In genomic region chr2:11028407-11028916, GRCh38 we compare ENCODE assay signal across 24 cellular contexts.
A peak's percentile ranks its signal among the peaks of the same experiment; 100 is the strongest.
DNase-seq lines count a peak whose midpoint lies in the region; ATAC-seq and TF ChIP-seq lines count a peak whose summit lies in the region.
"Had no signal": no experiment of that assay in that cellular context is flagged by ENCODE, and none has a peak within 500 bp of the region (broad histone marks: within the 10 kb centered on the region; RNA-seq: fewer than 3 reads in every experiment).

No MANE protein-coding gene starts in this region.

- WGBS in heart left ventricle, 4 donors, result 85 to 89% (median 87%) methylated on average over 5 of the region's 5 CpGs

- peaks cover 8% of the 10 kb centered on the region for H3K9me3 ChIP-seq in left ventricle myocardium inferior (replicated peaks)
- H3K9me3 ChIP-seq in heart left ventricle, result peaks cover 0 to 11% (median 6%) of the 10 kb centered on the region in 12 donors
- H3K9me3 ChIP-seq in MM.1S (replicated peaks; ENCODE audit: insufficient read depth, low read length), result no peaks in the 10 kb centered on the region
- no peaks in the 10 kb centered on the region for H3K9me3 ChIP-seq in gastrocnemius medialis
- H3K9me3 ChIP-seq: adrenal gland, neutrophil had no signal

- H3K27ac ChIP-seq in left ventricle myocardium inferior (replicated peaks), result no peak overlapping the region
- no peak overlapping the region for H3K27ac ChIP-seq in heart left ventricle
- no peak overlapping the region for H3K27ac ChIP-seq in MM.1S (ENCODE audit: low read length)
- H3K27ac ChIP-seq in gastrocnemius medialis, result no peak overlapping the region
- H3K27ac ChIP-seq: adrenal gland, neutrophil, SK-N-MC, suprapubic skin had no signal

- TF ChIP-seq POLR2A in heart left ventricle (IDR thresholded peaks at IDR 0.05) (no peak), gastrocnemius medialis (IDR thresholded peaks at IDR 0.05) (no peak)

- H3K4me2 ChIP-seq in MM.1S (ENCODE audit: low read depth, low read length), result no peak overlapping the region
- H3K4me2 ChIP-seq: smooth muscle cell had no signal

- H3K4me3 ChIP-seq in left ventricle myocardium inferior (no peak overlapping the region), heart left ventricle (no peak overlapping the region), MM.1S (ENCODE audit: low read length) (no peak overlapping the region), gastrocnemius medialis (no peak overlapping the region)
- H3K4me3 ChIP-seq: adrenal gland, SK-N-MC, smooth muscle cell, suprapubic skin had no signal

- H3K4me1 ChIP-seq in left ventricle myocardium inferior, result no peaks in the 10 kb centered on the region
- H3K4me1 ChIP-seq in heart left ventricle, result no peaks in the 10 kb centered on the region
- H3K4me1 ChIP-seq in MM.1S (ENCODE audit: low read length), result no peaks in the 10 kb centered on the region
- H3K4me1 ChIP-seq in gastrocnemius medialis, result no peaks in the 10 kb centered on the region
- H3K4me1 ChIP-seq: adrenal gland, suprapubic skin had no signal

- H3K79me2 ChIP-seq in MM.1S (ENCODE audit: low read length), result no peaks in the 10 kb centered on the region

- H2AFZ ChIP-seq in MM.1S (ENCODE audit: low read length), result no peak overlapping the region

- no peaks in the 10 kb centered on the region for H4K20me1 ChIP-seq in MM.1S (ENCODE audit: insufficient read depth, low read length)

- no peak overlapping the region for H3K9ac ChIP-seq in MM.1S (ENCODE audit: low read length)

- H3F3A ChIP-seq in MM.1S (ENCODE audit: insufficient read depth, low read length), result no peaks in the 10 kb centered on the region

- ATAC-seq in heart left ventricle (no peak), gastrocnemius medialis (no peak)
- ATAC-seq: left cardiac atrium; stimulated activated effector memory CD8-positive, alpha-beta T cell treated with anti-CD3 and anti-CD28 coated beads, Interleukin-12 subunit alpha, Interleukin-12 subunit beta, amount 100 ng/mL, for 72 hours had no signal

- no peak for DNase-seq in left ventricle myocardium inferior
- no peak for DNase-seq in heart left ventricle
- no peak for DNase-seq in MM.1S
- DNase-seq in ecto neural progenitor cell (ENCODE audit: low spot score), result peak; percentile 28
- DNase-seq in gastrocnemius medialis, result no peak
- no peak for DNase-seq in NAMALWA (ENCODE audit: low spot score)
- no peak for DNase-seq in NCI-H1092 treated with DMSO at 0.1 percent for 48 hours (lab: John Stamatoyannopoulos, UW)
- no peak for DNase-seq in SIG-M5 (lab: John Stamatoyannopoulos, UW)
- DNase-seq: activated CD4-positive, alpha-beta T cell treated with anti-CD3 and anti-CD28 coated beads, Interleukin-2, amount 10 ng/mL, durations not matched to agents 7 days and 5 days; activated naive CD4-positive, alpha-beta T cell; activated T-cell treated with anti-CD3 and anti-CD28 coated beads, Interleukin-2, amount 50 U/mL, for 48 hours; adrenal gland; COR-L47; effector memory CD4-positive, alpha-beta T cell; GOT3; IMR-90; left cardiac atrium; NCI-H1436; stimulated activated CD4-positive, alpha-beta T cell treated with anti-CD3 and anti-CD28 coated beads, Interleukin-2, amount 100 ng/mL, for 48 hours had no signal

- H3K9me2 ChIP-seq in MM.1S (replicated peaks; ENCODE audit: insufficient read depth, low read length), result no peaks in the 10 kb centered on the region

- no peaks in the 10 kb centered on the region for H3K36me3 ChIP-seq in left ventricle myocardium inferior
- no peaks in the 10 kb centered on the region for H3K36me3 ChIP-seq in heart left ventricle
- H3K36me3 ChIP-seq in MM.1S (replicated peaks; ENCODE audit: insufficient read depth, low read length), result no peaks in the 10 kb centered on the region
- H3K36me3 ChIP-seq in gastrocnemius medialis, result no peaks in the 10 kb centered on the region
- H3K36me3 ChIP-seq: adrenal gland, neutrophil, suprapubic skin had no signal

- peaks cover 8% of the 10 kb centered on the region for H3K27me3 ChIP-seq in left ventricle myocardium inferior (ENCODE audit: low read depth)
- no peaks in the 10 kb centered on the region for H3K27me3 ChIP-seq in heart left ventricle
- no peaks in the 10 kb centered on the region for H3K27me3 ChIP-seq in MM.1S (replicated peaks; ENCODE audit: insufficient read depth, low read length)
- no peaks in the 10 kb centered on the region for H3K27me3 ChIP-seq in gastrocnemius medialis
- H3K27me3 ChIP-seq: adrenal gland, suprapubic skin had no signal

- in situ Hi-C loops in gastrocnemius medialis (cut with MboI; ENCODE audit: low sequenced_read_pairs in 4 of 4), result no loop called here

- TF ChIP-seq CTCF in left ventricle myocardium inferior (IDR thresholded peaks at IDR 0.05; ENCODE audit: borderline replicate concordance) (peak; percentile 45), heart left ventricle (IDR thresholded peaks at IDR 0.05) (peak in 1 of 12 donors; percentile 21), MM.1S (IDR thresholded peaks at IDR 0.05; ENCODE audit: low read length) (0 out of 2 replicates have a peak, but pooled peaks have one; percentile 4), gastrocnemius medialis (IDR thresholded peaks at IDR 0.05 in 4 of 5, conservative IDR thresholded peaks at IDR 0.05 in 1 of 5) (peak in 3 of 5 experiments; percentile 15 to 29 (median 25))

- intact Hi-C loops in left ventricle myocardium inferior (cut with micrococcal nuclease) (no loop called here), heart left ventricle (cut with DNase I) (loop anchor here in 2 of 10 donors (5.0 kb wide), 2 partner anchors 191 to 196 kb away; no protein-coding TSS in a partner anchor), gastrocnemius medialis (cut with DNase I; ENCODE audit: low total_unique reads) (no loop called here)
